ENCODE assay signal across 8 cellular contexts in the genomic region with DNA sequence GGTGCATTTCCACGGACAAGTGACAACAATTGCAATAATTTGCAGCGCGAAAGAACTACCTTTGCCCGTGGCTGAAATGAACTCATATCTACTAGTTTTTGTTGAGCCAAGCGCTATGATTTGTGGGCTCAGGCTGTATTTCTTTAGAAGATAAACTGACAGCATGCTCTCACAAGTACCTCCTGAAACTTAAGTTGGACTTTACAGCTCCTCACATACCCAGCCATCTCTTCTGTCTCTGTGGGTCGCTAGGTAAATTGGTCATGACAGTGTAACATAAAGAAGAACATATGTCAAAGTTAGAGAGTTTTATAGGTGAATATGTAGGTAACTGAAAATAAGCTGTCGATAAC. TPM values are rescaled to one million over a fixed set of nuclear protein-coding genes. Genes with fewer than 3 reads are reported as not detected.
DNase-seq lines count a peak whose midpoint lies in the region; ATAC-seq and TF ChIP-seq lines count a peak whose summit lies in the region.

No MANE protein-coding gene starts in this region.

- in situ Hi-C loops in mammary epithelial cell (cut with MboI; ENCODE audit: low sequenced_read_pairs in 2 of 2): no loop called here

- peaks cover 20% of the 10 kb centered on the region for H3K36me3 ChIP-seq in HUES64 (ENCODE audit: insufficient read depth, low read length)
- H3K36me3 ChIP-seq in mammary epithelial cell (ENCODE audit: insufficient read depth, low read length): peaks cover 2% of the 10 kb centered on the region

- CTCF ChIA-PET in mammary epithelial cell (lab: Charles Lee; ENCODE audit: low non-redundant PET): interaction anchor here (0.5 kb wide), 1 partner anchor 490 kb away, joined by 4 read pairs; no protein-coding TSS in a partner anchor

- H3K9me3 ChIP-seq in HUES64 (ENCODE audit: insufficient read depth, low read depth, low read length) (no peaks in the 10 kb centered on the region), mammary epithelial cell (replicated peaks; ENCODE audit: insufficient read depth, low read length) (no peaks in the 10 kb centered on the region), mononuclear cell (ENCODE audit: low read depth, low read length) (no peaks in the 10 kb centered on the region)

- H2AFZ ChIP-seq in mammary epithelial cell (ENCODE audit: low read depth, low read length): peak overlapping the region; percentile 99

- WGBS in HUES64: 17% methylated on average over 7 of the region's 7 CpGs
- 5% methylated on average over 7 of the region's 7 CpGs for WGBS in mammary epithelial cell (ENCODE audit: low coverage, missing lambda C conversion rate)

- no peak for ATAC-seq in activated T-cell treated with anti-CD3 and anti-CD28 coated beads, Interleukin-2, amount 50 U/mL, for 72 hours (replicated peaks in 1 of 2)

- peaks cover 3 to 4% of the 10 kb centered on the region in 2 donors for H3K36me3 Mint-ChIP-seq in activated T-cell treated with anti-CD3 and anti-CD28 coated beads, Interleukin-2, amount 50 U/mL, for 72 hours (ENCODE audit: insufficient read depth in 2 of 2)

- TF ChIP-seq CTCF in mammary epithelial cell (conservative IDR thresholded peaks at IDR 0.05 in 1 of 2, IDR thresholded peaks at IDR 0.05 in 1 of 2; ENCODE audit: extremely low read depth in 1 of 2, insufficient read depth in 1 of 2, low read depth in 1 of 2, low read length in 2 of 2): no peak

- H3K27ac ChIP-seq in HUES64 (ENCODE audit: low read depth, low read length) (no peak overlapping the region), mammary epithelial cell (ENCODE audit: insufficient read depth, low read depth, low read length) (no peak overlapping the region)

- peak overlapping the region; percentile 84 for H3K4me2 ChIP-seq in mammary epithelial cell (ENCODE audit: insufficient read depth, low read depth, low read length)

- no peak for DNase-seq in activated T-cell treated with anti-CD3 and anti-CD28 coated beads, Interleukin-2, amount 50 U/mL, for 72 hours
- DNase-seq in activated T-cell treated with anti-CD3 and anti-CD28 coated beads, Interleukin-2, amount 50 U/mL, for 1 hour: no peak
- DNase-seq in mammary epithelial cell (peak; percentile 23), SW 1271 (lab: John Stamatoyannopoulos, UW) (no peak), NOMO-1 (lab: John Stamatoyannopoulos, UW; ENCODE audit: unreplicated experiment in 2 of 2) (no peak)
- no peak for DNase-seq in activated CD8-positive, alpha-beta memory T cell treated with anti-CD3 and anti-CD28 coated beads, Interleukin-2, amount 50 U/mL, for 4 hours

- 0 out of 2 replicates have a peak, but pooled peaks cover 5% of the 10 kb centered on the region for H3K4me1 ChIP-seq in HUES64 (ENCODE audit: insufficient read depth, low read length)
- H3K4me1 ChIP-seq in mammary epithelial cell (ENCODE audit: insufficient read depth, low read length): no peaks in the 10 kb centered on the region
- peaks cover 9% of the 10 kb centered on the region for H3K4me1 ChIP-seq in mononuclear cell (ENCODE audit: insufficient read depth, low read length)

- H3K9ac ChIP-seq in HUES64 (ENCODE audit: low read depth, low read length) (peak overlapping the region; percentile 68), mammary epithelial cell (ENCODE audit: insufficient read depth, low read length) (peak overlapping the region; percentile 77)

- peaks cover 18% of the 10 kb centered on the region for H3K79me2 ChIP-seq in mammary epithelial cell (ENCODE audit: insufficient read depth, low read length)

- H3K4me1 Mint-ChIP-seq in activated T-cell treated with anti-CD3 and anti-CD28 coated beads, Interleukin-2, amount 50 U/mL, for 72 hours (ENCODE audit: low read depth): peaks cover 24% of the 10 kb centered on the region

- H4K20me1 ChIP-seq in mammary epithelial cell (ENCODE audit: insufficient read depth, low read length): no peaks in the 10 kb centered on the region

- H3K27me3 Mint-ChIP-seq in activated T-cell treated with anti-CD3 and anti-CD28 coated beads, Interleukin-2, amount 50 U/mL, for 72 hours (ENCODE audit: low read depth): no peaks in the 10 kb centered on the region

- no TSS peak for BruUV-seq in mammary epithelial cell (replicated peaks; lab: Mats Ljungman, UMichigan)

- H3K4me3 Mint-ChIP-seq in activated T-cell treated with anti-CD3 and anti-CD28 coated beads, Interleukin-2, amount 50 U/mL, for 72 hours: peak overlapping the region; percentile 87 to 100

- intact Hi-C loops in mammary epithelial cell (cut with micrococcal nuclease): loop anchor here (5.0 kb wide), 1 partner anchor 619 kb away; the partner anchor contains the start of genes NHLRC3 and PROSER1

- H3K27me3 ChIP-seq in HUES64 (ENCODE audit: insufficient read depth, low read length) (0 out of 2 replicates have a peak, but pooled peaks cover 2% of the 10 kb centered on the region), mammary epithelial cell (ENCODE audit: insufficient read depth, low read length) (no peaks in the 10 kb centered on the region), mononuclear cell (ENCODE audit: insufficient read depth, low read length) (no peaks in the 10 kb centered on the region)

- peak overlapping the region; percentile 32 for H3K27ac Mint-ChIP-seq in activated T-cell treated with anti-CD3 and anti-CD28 coated beads, Interleukin-2, amount 50 U/mL, for 72 hours

- H3K4me3 ChIP-seq in HUES64 (ENCODE audit: low read length) (peak overlapping the region; percentile 92), mammary epithelial cell (replicated peaks in 1 of 3; ENCODE audit: insufficient read depth in 1 of 3, low read depth in 2 of 3, low read length in 3 of 3) (peak overlapping the region; percentile 79 to 97 (median 93)), mononuclear cell (ENCODE audit: low read length) (peak overlapping the region; percentile 93)

- dilution Hi-C loops in mammary epithelial cell (cut with HindIII; ENCODE audit: low sequenced_read_pairs): no loop called here

- H3K9me3 Mint-ChIP-seq in activated T-cell treated with anti-CD3 and anti-CD28 coated beads, Interleukin-2, amount 50 U/mL, for 72 hours: peaks cover 2 to 3% of the 10 kb centered on the region in 2 donors

RNA-seq across cellular contexts. Expression of gene COG6, which starts 0.8 kb away (rescaled TPM):
- 10 to 100 TPM; 33.0 to 35.2 TPM for total RNA-seq in activated T-cell treated with anti-CD3 and anti-CD28 coated beads, Interleukin-2, amount 50 U/mL, for 72 hours
- 11.7 TPM for polyA plus RNA-seq in HUES64 (2013, experiment 1 of 2)
- polyA plus RNA-seq in HUES64 (2013, experiment 2 of 2): 15.6 TPM
- total RNA-seq in mammary epithelial cell: 10 to 100 TPM; 28.3 to 41.6 TPM
- polyA plus RNA-seq in mammary epithelial cell: 13.8 TPM
- 5.8 TPM for polyA minus RNA-seq in mammary epithelial cell
- 10.1 TPM for total RNA-seq in mononuclear cell

RNA-seq across cellular contexts. Expression of gene LHFPL6, which starts 53.3 kb away (rescaled TPM):
- total RNA-seq in activated T-cell treated with anti-CD3 and anti-CD28 coated beads, Interleukin-2, amount 50 U/mL, for 72 hours: 1 to 10 TPM; 1.7 to 2.5 TPM
- 8.4 TPM for polyA plus RNA-seq in HUES64 (2013, experiment 1 of 2)
- 10.1 TPM for polyA plus RNA-seq in HUES64 (2013, experiment 2 of 2)
- 10 to 100 TPM; 29.2 to 33.1 TPM for total RNA-seq in mammary epithelial cell
- 26.2 TPM for polyA plus RNA-seq in mammary epithelial cell
- 5.4 TPM for polyA minus RNA-seq in mammary epithelial cell
- total RNA-seq in mononuclear cell: 0.31 TPM

Comparison
In these comparisons a context has a peak if more than half of its experiments do, and no peak if none do; other contexts are left out.
1. RNA of gene LHFPL6, which starts 53.3 kb away (total RNA-seq): 29.2 to 33.1 TPM in mammary epithelial cell; 1.7 to 2.5 TPM in activated T-cell treated with anti-CD3 and anti-CD28 coated beads, Interleukin-2, amount 50 U/mL, for 72 hours and 0.31 TPM in mononuclear cell (single experiment); every median in the first group is over 4 times any median in the second.
2. Peak in every context shown above with its lines, with median percentiles within 50 percentile points of each other: H3K4me3 ChIP-seq.